Comparison of ENCODE assay signal across 9 cellular contexts in the genomic region with DNA sequence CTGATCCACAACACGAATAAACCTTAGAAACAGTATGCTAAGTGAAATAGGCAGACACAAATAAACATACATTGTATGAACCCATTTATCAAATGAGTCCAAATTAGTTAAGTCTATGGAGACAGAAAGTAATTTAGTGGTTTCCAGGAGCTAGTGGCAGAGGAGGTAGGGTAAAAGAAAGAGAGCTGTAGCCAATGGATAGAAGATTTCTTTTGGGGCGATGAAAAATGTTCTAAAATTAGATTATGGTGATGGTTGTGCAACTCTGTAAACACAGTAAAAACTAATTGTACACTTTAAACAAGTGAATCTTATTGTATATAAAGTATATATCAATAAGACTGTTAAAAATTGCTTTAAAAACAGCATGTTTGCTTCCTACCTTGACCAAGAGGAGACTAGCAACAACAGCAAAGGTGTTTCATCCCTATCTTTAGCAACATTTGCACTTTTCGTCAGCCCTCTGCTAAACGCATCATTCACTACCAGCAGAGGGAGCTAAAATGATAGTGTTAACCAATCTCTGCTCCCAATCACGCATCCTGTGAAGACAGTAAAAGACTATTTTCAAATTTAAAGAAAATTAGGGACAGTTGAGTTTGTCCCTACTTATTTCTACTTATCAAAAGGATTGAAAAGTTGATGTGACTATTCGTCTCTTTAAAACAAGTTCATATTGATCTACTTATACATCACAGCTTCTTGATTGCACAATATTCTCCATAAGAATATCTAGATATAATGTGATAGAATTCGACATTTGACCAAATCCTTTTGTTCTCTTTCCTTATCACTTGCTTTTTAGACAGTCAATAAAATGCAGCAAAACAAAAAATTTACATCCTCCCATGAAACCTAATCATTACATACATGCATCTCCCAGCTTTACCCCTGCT. TPM values are rescaled to one million over a fixed set of nuclear protein-coding genes. Genes with fewer than 3 reads are reported as not detected.
DNase-seq lines count a peak whose midpoint lies in the region; ATAC-seq, FAIRE-seq and TF ChIP-seq lines count a peak whose summit lies in the region.
"Had no signal": no experiment of that assay in that cellular context is flagged by ENCODE, and none has a peak within 500 bp of the region (broad histone marks: within the 10 kb centered on the region; RNA-seq: fewer than 3 reads in every experiment).

No MANE protein-coding gene starts in this region.

- H3K79me2 ChIP-seq in GM12878 (ENCODE audit: control insufficient read depth, insufficient read depth, low read length) = no peaks in the 10 kb centered on the region

- WGBS in GM12878 (ENCODE audit: insufficient coverage, insufficient replicate concordance, low lambda C conversion rate, missing lambda C conversion rate) = 9% methylated on average over 7 of the region's 7 CpGs

- no peak overlapping the region for H3K9ac ChIP-seq in GM12878 (ENCODE audit: control insufficient read depth, insufficient read depth, low read length)
- H3K9ac ChIP-seq: BLaER1 had no signal

- H2AFZ ChIP-seq in GM12878 (ENCODE audit: control insufficient read depth, low read depth, low read length) = no peak overlapping the region

- H3K4me1 ChIP-seq in GM12878 (ENCODE audit: control insufficient read depth, insufficient read depth, low read length) = no peaks in the 10 kb centered on the region
- no peaks in the 10 kb centered on the region for H3K4me1 ChIP-seq in thoracic aorta (ENCODE audit: control insufficient read depth in 1 of 2, low read depth in 2 of 2)
- H3K4me1 ChIP-seq: BLaER1 had no signal

- POLR2A ChIA-PET in GM12878 (lab: Charles Lee) = no interaction called here

- TF ChIP-seq CTCF in GM12878 (IDR thresholded peaks at IDR 0.05 in 2 of 3, conservative IDR thresholded peaks at IDR 0.05 in 1 of 3; ENCODE audit: control insufficient read depth in 2 of 3, extremely low read depth in 1 of 3, insufficient read depth in 1 of 3, low read depth in 3 of 3, low read length in 3 of 3) (peak; percentile 67 to 75 (median 70)), thoracic aorta (IDR thresholded peaks at IDR 0.05) (peak; percentile 76)

- H3K27me3 ChIP-seq in GM12878 (replicated peaks in 1 of 2; ENCODE audit: control insufficient read depth in 2 of 2, insufficient read depth in 2 of 2, low read length in 1 of 2) (no peaks in the 10 kb centered on the region), thoracic aorta (replicated peaks; ENCODE audit: insufficient read depth) (no peaks in the 10 kb centered on the region)
- H3K27me3 ChIP-seq: BLaER1 had no signal

- peak; percentile 76 for TF ChIP-seq RAD21 in GM12878 (IDR thresholded peaks at IDR 0.05; ENCODE audit: insufficient read depth, low read depth, low read length)

- H3K27ac ChIP-seq in GM12878 (ENCODE audit: control insufficient read depth, insufficient read depth) (no peak overlapping the region), thoracic aorta (no peak overlapping the region)
- H3K27ac ChIP-seq: BLaER1 had no signal

- peak; percentile 74 for ATAC-seq in GM19463 (IDR thresholded peaks at IDR 0.05; ENCODE audit: unreplicated experiment)
- ATAC-seq in HG03520 (IDR thresholded peaks at IDR 0.05; ENCODE audit: unreplicated experiment) = peak; percentile 86
- peak; percentile 92 for ATAC-seq in GM12878
- ATAC-seq in thoracic aorta (ENCODE audit: insufficient number of reproducible peaks, low FRiP score, low read depth) = no peak

- no TSS peak for BruUV-seq in GM12878 (replicated peaks; lab: Mats Ljungman, UMichigan)

- H4K20me1 ChIP-seq in GM12878 (ENCODE audit: control insufficient read depth, insufficient read depth) = no peaks in the 10 kb centered on the region
- H4K20me1 ChIP-seq: BLaER1 had no signal

- H3K4me3 ChIP-seq in GM12878 (no peak overlapping the region), thoracic aorta (no peak overlapping the region)
- H3K4me3 ChIP-seq: BLaER1 had no signal

- TF ChIP-seq POLR2A in GM12878 (IDR thresholded peaks at IDR 0.05; ENCODE audit: low read depth, low read length) = no peak

- no peak overlapping the region for H3K4me2 ChIP-seq in GM12878 (ENCODE audit: control insufficient read depth, insufficient read depth)
- H3K4me2 ChIP-seq: BLaER1 had no signal

- H3K9me3 ChIP-seq in GM12878 (replicated peaks; ENCODE audit: control insufficient read depth, insufficient read depth, low read length) (peaks cover 1% of the 10 kb centered on the region; the same call in 1 of the 3 replicates), thoracic aorta (peaks cover 3% of the 10 kb centered on the region)

- SMC1A ChIA-PET in GM12878 (lab: Charles Lee; ENCODE audit: uncharacterized antibody, unreplicated experiment) = interaction anchor here (0.9 to 3.9 kb wide), 12 partner anchors 8 to 1538 kb away, joined by 3 to 48 read pairs (median 5); partner anchors contain the start of gene TMEM19

- TF ChIP-seq EP300 in GM12878 (IDR thresholded peaks at IDR 0.05; ENCODE audit: borderline replicate concordance in 1 of 2, control insufficient read depth in 1 of 2, low read depth in 2 of 2, low read length in 2 of 2) = no peak

- DNase-seq in NCI-H1436 (lab: John Stamatoyannopoulos, UW) (peak; percentile 57), NCI-H1436 treated with DMSO at 0.1 percent for 48 hours (lab: John Stamatoyannopoulos, UW) (no peak), NCI-H526 treated with DMSO at 0.1 percent for 48 hours (lab: John Stamatoyannopoulos, UW) (peak; percentile 18), GM12878 (ENCODE audit: low read depth, low spot score) (peak; percentile 7), inferior parietal cortex (ENCODE audit: extremely low spot score) (peak; percentile 83), thoracic aorta (ENCODE audit: low spot score) (no peak)

- in situ Hi-C loops in GM12878 (cut with MboI) = loop anchor here (5.0 to 10.0 kb wide), 2 partner anchors 219 to 337 kb away; partner anchors contain the start of gene RAB21

- FAIRE-seq in GM12878 (lab: Jason Lieb, UNC) = peak; percentile 44

- CTCF ChIA-PET in GM12878 (lab: Yijun Ruan, JAX) = interaction anchor here (0.7 to 4.4 kb wide), 23 partner anchors 11 to 332 kb away, joined by 3 to 107 read pairs (median 4); partner anchors contain the start of gene TMEM19

- intact Hi-C loops in GM12878 (cut with micrococcal nuclease; ENCODE audit: unreplicated experiment) = loop anchor here (1.0 to 2.0 kb wide), 3 partner anchors 136 to 332 kb away; no protein-coding TSS in a partner anchor

- RAD21 ChIA-PET in GM12878 (lab: Charles Lee; ENCODE audit: unreplicated experiment) = interaction anchor here (0.8 to 1.8 kb wide), 8 partner anchors 15 to 332 kb away, joined by 3 to 26 read pairs (median 4); no protein-coding TSS in a partner anchor

- H3K36me3 ChIP-seq in GM12878 (ENCODE audit: control insufficient read depth in 2 of 2, insufficient read depth in 2 of 2, low read length in 1 of 2) = no peaks in the 10 kb centered on the region
- H3K36me3 ChIP-seq in thoracic aorta = no peaks in the 10 kb centered on the region
- H3K36me3 ChIP-seq: BLaER1 had no signal

TF ChIP-seq in GM12878, 131 proteins besides CTCF, POLR2A, EP300 and RAD21:
- peak; percentile 84; the same call in 1 of the 2 replicates for TF ChIP-seq SMC3 (IDR thresholded peaks at IDR 0.05; ENCODE audit: borderline replicate concordance, low read length)
- TF ChIP-seq MYC (IDR thresholded peaks at IDR 0.05; ENCODE audit: insufficient read depth, insufficient read length, insufficient replicate concordance, low read length, severe bottlenecking) = no peak
- peak in 1 of 2 experiments; percentile 11; a peak in 1 of 4 replicates for TF ChIP-seq CEBPB (IDR thresholded peaks at IDR 0.05; ENCODE audit: borderline replicate concordance in 1 of 2, low read depth in 2 of 2, low read length in 2 of 2)

RNA-seq across cellular contexts. Expression of gene LGR5, which starts 24.0 kb away (rescaled TPM):
- total RNA-seq in GM12878 (2013; cell fraction: nucleolus; rRNA removed) = not detected in 2 replicates
- not detected in 2 replicates for total RNA-seq in GM12878 (2014; rRNA removed)
- not detected in 2 replicates for total RNA-seq in GM12878 (2014; rRNA removed; fragmentation: Illumina TruSeq; extraction: Trizol)
- total RNA-seq in GM12878 (2021) = 0.13 TPM in 1 of 2 replicates, not detected in the other
- not detected for polyA plus RNA-seq in GM12878 (2011; ENCODE audit: low read depth)
- polyA plus RNA-seq in GM12878 (2011; rRNA removed) = 2.1 and 2.6 TPM in 2 replicates
- 1.6 and 2.1 TPM in 2 replicates for polyA plus RNA-seq in GM12878 (2011; cell fraction: cytosol; rRNA removed)
- polyA plus RNA-seq in GM12878 (2011; cell fraction: nucleus; rRNA removed) = 5.0 and 5.3 TPM in 2 replicates
- not detected in 2 replicates for polyA plus RNA-seq in GM12878 (2012)
- polyA plus RNA-seq in GM12878 (2014; fragmentation: Illumina TruSeq; extraction: Trizol) = not detected in 2 replicates
- not detected for polyA plus RNA-seq in GM12878 (2014; fragmentation: Nextera tagmentation; extraction: Ambion mirVana)
- polyA plus RNA-seq in GM12878 (2014; rRNA removed) = not detected in 2 replicates
- not detected for polyA plus RNA-seq in GM12878 (2016; fragmentation: Nextera tagmentation; extraction: Ambion mirVana)
- polyA minus RNA-seq in GM12878 (2011; rRNA and poly(A)+ RNA removed) = 1.9 and 2.6 TPM in 2 replicates
- 0.80 and 1.1 TPM in 2 replicates for polyA minus RNA-seq in GM12878 (2011; cell fraction: cytosol; rRNA and poly(A)+ RNA removed)
- polyA minus RNA-seq in GM12878 (2011; cell fraction: nucleus; rRNA and poly(A)+ RNA removed) = 1.3 and 2.0 TPM in 2 replicates
- total RNA-seq in thoracic aorta = 1 to 10 TPM; 1.8 to 7.4 TPM

Comparison
In these comparisons a context has a peak if more than half of its experiments do, and no peak if none do; other contexts are left out.
1. DNase-seq: peak in NCI-H1436 (single experiment), NCI-H526 treated with DMSO at 0.1 percent for 48 hours (single experiment), GM12878 (single experiment) and inferior parietal cortex (single experiment); none in NCI-H1436 treated with DMSO at 0.1 percent for 48 hours (single experiment) and thoracic aorta (single experiment).